ENCODE assay signal across 20 cellular contexts in genomic region chr12:131271724-131272123, GRCh38.
DNase-seq lines count a peak whose midpoint lies in the region; ATAC-seq, FAIRE-seq and TF ChIP-seq lines count a peak whose summit lies in the region.
"Had no signal": no experiment of that assay in that cellular context is flagged by ENCODE, and none has a peak within 500 bp of the region (broad histone marks: within the 10 kb centered on the region; RNA-seq: fewer than 3 reads in every experiment).

No MANE protein-coding gene starts in this region.

- H3K4me1 ChIP-seq in HEK293 (ENCODE audit: control insufficient read depth, insufficient read depth, low read length) (no peaks in the 10 kb centered on the region), astrocyte (ENCODE audit: insufficient read depth, low read length) (no peaks in the 10 kb centered on the region), H1 (replicated peaks in 1 of 4; ENCODE audit: control insufficient read depth in 3 of 4, insufficient read depth in 4 of 4, low read length in 3 of 4) (no peaks in the 10 kb centered on the region)
- H3K4me1 ChIP-seq: Caco-2 had no signal

- H2BK20ac ChIP-seq in H1 (ENCODE audit: low read length) = no peak overlapping the region

- no peak overlapping the region for H4K91ac ChIP-seq in H1 (replicated peaks; ENCODE audit: insufficient read length, low read length)

- TF ChIP-seq RAD21 in H1 (IDR thresholded peaks at IDR 0.05 in 1 of 2, conservative IDR thresholded peaks at IDR 0.05 in 1 of 2; ENCODE audit: low read depth in 2 of 2, low read length in 2 of 2) = no peak

- H3K79me2 ChIP-seq in astrocyte (ENCODE audit: insufficient read depth, low read length) (no peaks in the 10 kb centered on the region), H1 (ENCODE audit: control insufficient read depth in 1 of 2, insufficient read depth in 2 of 2, low read length in 2 of 2) (no peaks in the 10 kb centered on the region)

- no peak overlapping the region for H4K8ac ChIP-seq in H1 (ENCODE audit: extremely low read depth, insufficient read depth, low read length)

- H3K56ac ChIP-seq in H1 (replicated peaks; ENCODE audit: insufficient read length, low read depth, low read length) = peak overlapping the region; percentile 84

- H3K36me3 Mint-ChIP-seq in astrocyte (ENCODE audit: low read depth, unreplicated experiment) = no peaks in the 10 kb centered on the region
- H3K36me3 Mint-ChIP-seq: CD4-positive, CD25-positive, alpha-beta regulatory T cell; CD8-positive, alpha-beta T cell had no signal

- peaks cover 2% of the 10 kb centered on the region for H3K9me3 Mint-ChIP-seq in astrocyte (ENCODE audit: unreplicated experiment)
- H3K9me3 Mint-ChIP-seq: CD4-positive, CD25-positive, alpha-beta regulatory T cell; CD8-positive, alpha-beta T cell; H9 had no signal

- H3K27me3 ChIP-seq in astrocyte (ENCODE audit: insufficient read depth, low read length) (no peaks in the 10 kb centered on the region), H1 (replicated peaks in 1 of 4; ENCODE audit: control insufficient read depth in 3 of 4, extremely low read depth in 1 of 4, insufficient read depth in 3 of 4, low read length in 3 of 4) (no peaks in the 10 kb centered on the region)
- H3K27me3 ChIP-seq: BLaER1 had no signal

- H3K4me1 Mint-ChIP-seq in astrocyte (ENCODE audit: low read depth, unreplicated experiment) = no peaks in the 10 kb centered on the region
- H3K4me1 Mint-ChIP-seq: B cell; CD4-positive, CD25-positive, alpha-beta regulatory T cell had no signal

- CTCF ChIA-PET in HEK293 (lab: Yijun Ruan, JAX) (no interaction called here), H1 (lab: Charles Lee; ENCODE audit: partially characterized antibody) (no interaction called here)

- H2AFZ ChIP-seq in astrocyte (ENCODE audit: low read depth, low read length) (no peak overlapping the region), H1 (ENCODE audit: low read length) (no peak overlapping the region)
- H2AFZ ChIP-seq: GM23248 had no signal

- H4K20me1 ChIP-seq in astrocyte (ENCODE audit: insufficient read depth, low read length) = no peaks in the 10 kb centered on the region
- H4K20me1 ChIP-seq in H1 (replicated peaks in 1 of 2; ENCODE audit: control insufficient read depth in 1 of 2, insufficient read depth in 2 of 2, low read length in 2 of 2) = peaks cover 0 to 5% of the 10 kb centered on the region in 2 experiments
- H4K20me1 ChIP-seq: BLaER1 had no signal

- ATAC-seq in GM21825 (IDR thresholded peaks at IDR 0.05; ENCODE audit: unreplicated experiment) (no peak), GM21423 (IDR thresholded peaks at IDR 0.05; ENCODE audit: unreplicated experiment) (no peak), GM19463 (IDR thresholded peaks at IDR 0.05; ENCODE audit: unreplicated experiment) (no peak)
- ATAC-seq: CD8-positive, alpha-beta T cell; GM12878; HCT116 had no signal

- no peak overlapping the region for H3K23ac ChIP-seq in H1 (ENCODE audit: insufficient read length)

- DNase-seq in astrocyte (ENCODE audit: low read depth) (no peak), H1 (ENCODE audit: low read depth in 1 of 2, low spot score in 2 of 2) (no peak)
- DNase-seq: Caco-2; CD4-positive, CD25-positive, alpha-beta regulatory T cell; CD8-positive, alpha-beta T cell; DMS153; DND-41; GDM1; GM23248; H9; HFFc6 had no signal

- H3K23me2 ChIP-seq in H1 (ENCODE audit: low read depth, low read length) = peaks cover 5% of the 10 kb centered on the region; the same call in 1 of the 2 replicates

- H2AK5ac ChIP-seq in H1 (ENCODE audit: low read depth, low read length) = peak overlapping the region; percentile 79; the same call in 1 of the 2 replicates

- no peak for TF ChIP-seq CTCF in HEK293 (tag by site-specific recombination; IDR thresholded peaks at IDR 0.05)
- TF ChIP-seq CTCF in astrocyte (IDR thresholded peaks at IDR 0.05; ENCODE audit: insufficient read depth, low read depth, low read length) = no peak
- no peak for TF ChIP-seq CTCF in H1 (IDR thresholded peaks at IDR 0.05; ENCODE audit: control extremely low read depth in 1 of 3, insufficient read depth in 1 of 3, low read depth in 1 of 3, low read length in 3 of 3)

- no peak overlapping the region for H2BK5ac ChIP-seq in H1 (ENCODE audit: low read depth, low read length)

- no peak overlapping the region for H2BK15ac ChIP-seq in H1 (ENCODE audit: low read length)

- H3K18ac ChIP-seq in H1 (ENCODE audit: extremely low read depth, low read length) = no peak overlapping the region

- H3K27me3 Mint-ChIP-seq in astrocyte (ENCODE audit: low read depth, unreplicated experiment) = peaks cover 29% of the 10 kb centered on the region
- H3K27me3 Mint-ChIP-seq: CD4-positive, CD25-positive, alpha-beta regulatory T cell had no signal

- peak; percentile 23 for FAIRE-seq in astrocyte (lab: Jason Lieb, UNC)
- no peak for FAIRE-seq in H1 (lab: Jason Lieb, UNC)

- H3K4ac ChIP-seq in H1 (replicated peaks; ENCODE audit: insufficient read length, low read depth, low read length) = no peak overlapping the region

- H3K27ac ChIP-seq in HEK293 (ENCODE audit: extremely low read depth, low read depth, low read length) (no peak overlapping the region), astrocyte (ENCODE audit: low read depth, low read length) (no peak overlapping the region), H1 (ENCODE audit: low read depth, low read length) (no peak overlapping the region)
- H3K27ac ChIP-seq: BLaER1, C4-2B, GM23248 had no signal

- H2BK12ac ChIP-seq in H1 (ENCODE audit: low read depth, low read length) = no peak overlapping the region

- no peaks in the 10 kb centered on the region for H3K79me1 ChIP-seq in H1 (ENCODE audit: low read depth, low read length)

- no peak overlapping the region for H3K4me3 Mint-ChIP-seq in astrocyte (ENCODE audit: unreplicated experiment)
- H3K4me3 Mint-ChIP-seq: B cell; CD4-positive, CD25-positive, alpha-beta regulatory T cell; CD8-positive, alpha-beta T cell; H9; HFFc6 had no signal

- no peak overlapping the region for H2BK120ac ChIP-seq in H1 (replicated peaks; ENCODE audit: low read depth, low read length)

- no peak for TF ChIP-seq EP300 in H1 (IDR thresholded peaks at IDR 0.05; ENCODE audit: borderline replicate concordance in 1 of 2, low read depth in 2 of 2, low read length in 2 of 2)

- H3K9me3 ChIP-seq in HEK293 (ENCODE audit: control insufficient read depth, insufficient read depth, low read depth, low read length) = no peaks in the 10 kb centered on the region
- no peaks in the 10 kb centered on the region for H3K9me3 ChIP-seq in astrocyte (ENCODE audit: insufficient read depth, low read depth, low read length)
- no peaks in the 10 kb centered on the region for H3K9me3 ChIP-seq in H1 (ENCODE audit: insufficient read depth in 2 of 2, low read depth in 1 of 2, low read length in 1 of 2)
- H3K9me3 ChIP-seq: BLaER1, Caco-2 had no signal

- H3K4me2 ChIP-seq in astrocyte (ENCODE audit: low read length) (no peak overlapping the region), H1 (ENCODE audit: insufficient read depth in 1 of 2, low read depth in 2 of 2, low read length in 2 of 2) (no peak overlapping the region)
- H3K4me2 ChIP-seq: BLaER1 had no signal

- H3K36me3 ChIP-seq in HEK293 (ENCODE audit: control insufficient read depth in 2 of 2, insufficient read depth in 1 of 2, low read length in 2 of 2) = no peaks in the 10 kb centered on the region
- H3K36me3 ChIP-seq in astrocyte (ENCODE audit: insufficient read depth, low read length) = no peaks in the 10 kb centered on the region
- no peaks in the 10 kb centered on the region; a peak in 1 of 8 replicates for H3K36me3 ChIP-seq in H1 (ENCODE audit: control insufficient read depth in 2 of 4, insufficient read depth in 4 of 4, low read length in 3 of 4)
- H3K36me3 ChIP-seq: BLaER1 had no signal

- no peak overlapping the region for H3K27ac Mint-ChIP-seq in astrocyte (ENCODE audit: unreplicated experiment)
- H3K27ac Mint-ChIP-seq: B cell; CD4-positive, CD25-positive, alpha-beta regulatory T cell; CD8-positive, alpha-beta T cell; H9; HFFc6 had no signal

- POLR2A ChIA-PET in HEK293 (lab: Yijun Ruan, JAX) (no interaction called here), H1 (lab: Charles Lee; ENCODE audit: partially characterized antibody) (no interaction called here)

- TF ChIP-seq POLR2A in H1 (IDR thresholded peaks at IDR 0.05; ENCODE audit: control extremely low read depth in 1 of 2, low read depth in 2 of 2, low read length in 2 of 2) = no peak

- H3K9ac ChIP-seq in astrocyte (ENCODE audit: low read length) = no peak overlapping the region
- no peak overlapping the region for H3K9ac ChIP-seq in H1 (replicated peaks in 1 of 4; ENCODE audit: extremely low read depth in 1 of 4, low read depth in 3 of 4, low read length in 3 of 4)
- H3K9ac ChIP-seq: BLaER1, GM23248 had no signal

- H3K14ac ChIP-seq in H1 (ENCODE audit: insufficient read length) = no peak overlapping the region

- no peak overlapping the region for H3K4me3 ChIP-seq in HEK293 (ENCODE audit: low read depth, low read length)
- H3K4me3 ChIP-seq in astrocyte (ENCODE audit: insufficient read depth, low read depth, low read length) = no peak overlapping the region
- no peak overlapping the region for H3K4me3 ChIP-seq in H1 (ENCODE audit: extremely low read depth in 1 of 4, insufficient read depth in 2 of 4, low read depth in 3 of 4, low read length in 4 of 4)
- H3K4me3 ChIP-seq: BLaER1, GM12878, GM23248 had no signal

- no peak overlapping the region for H4K5ac ChIP-seq in H1 (ENCODE audit: insufficient read length, low read depth, low read length)

TF ChIP-seq in HEK293, 187 proteins besides CTCF, POLR2A, EP300 and RAD21 (continues in another document):
- peak; percentile 96 for TF ChIP-seq ZNF513 (tag by site-specific recombination; IDR thresholded peaks at IDR 0.05)

TF ChIP-seq in H1, 55 proteins besides CTCF, POLR2A, EP300 and RAD21 (continues in another document):
- TF ChIP-seq CHD2 (IDR thresholded peaks at IDR 0.05; ENCODE audit: low read length) (no peak), NANOG (IDR thresholded peaks at IDR 0.05; ENCODE audit: insufficient read depth, low read depth, low read length, poor library complexity, severe bottlenecking) (no peak), SAP30 (IDR thresholded peaks at IDR 0.05; ENCODE audit: insufficient read depth, insufficient replicate concordance, low read length) (no peak)

Comparison
In these comparisons a context has a peak if more than half of its experiments do, and no peak if none do; other contexts are left out.
1. Of the 6 proteins assayed by ChIP-seq in both HEK293 and H1: peak only in HEK293: ATF2; only in H1: none; in both: none; in neither: 5.